11 cellular contexts compared by ENCODE assay signal in genomic region chr2:43634604-43635306, GRCh38. TPM values are rescaled to one million over a fixed set of nuclear protein-coding genes. Genes with fewer than 3 reads are reported as not detected.
A peak's percentile ranks its signal among the peaks of the same experiment; 100 is the strongest.
DNase-seq lines count a peak whose midpoint lies in the region; ATAC-seq and TF ChIP-seq lines count a peak whose summit lies in the region.
"Had no signal": no experiment of that assay in that cellular context is flagged by ENCODE, and none has a peak within 500 bp of the region (broad histone marks: within the 10 kb centered on the region; RNA-seq: fewer than 3 reads in every experiment).

No MANE protein-coding gene starts in this region.

- ATAC-seq in HG03097 (IDR thresholded peaks at IDR 0.05; ENCODE audit: low FRiP score, unreplicated experiment) (no peak), GM19455 (IDR thresholded peaks at IDR 0.05; ENCODE audit: unreplicated experiment) (no peak)

- no peak overlapping the region for H3K4me3 ChIP-seq in H7 (ENCODE audit: insufficient read depth, low read depth, low read length)
- H3K4me3 ChIP-seq: neural progenitor cell, upper lobe of left lung had no signal

- H3K4me1 Mint-ChIP-seq in brain (peaks cover 39% of the 10 kb centered on the region), nephron (peaks cover 42% of the 10 kb centered on the region)

- no peaks in the 10 kb centered on the region for H3K36me3 ChIP-seq in H7 (replicated peaks; ENCODE audit: control insufficient read depth, insufficient read depth, low read length)
- H3K36me3 ChIP-seq: neural progenitor cell, upper lobe of left lung had no signal

- H3K27me3 ChIP-seq in H7 (ENCODE audit: control insufficient read depth, insufficient read depth, low read length), result peaks cover 13% of the 10 kb centered on the region

- DNase-seq in DMS53 treated with DMSO at 0.1 percent for 48 hours (lab: John Stamatoyannopoulos, UW; ENCODE audit: unreplicated experiment), result peak; percentile 99
- DNase-seq in NCI-H2081 (lab: John Stamatoyannopoulos, UW), result peak; percentile 67 to 96
- no peak for DNase-seq in H7
- no peak for DNase-seq in activated gamma-delta T cell treated with Interleukin-2 at 50 U/mL for 16 hours
- DNase-seq: NCI-H524 treated with DMSO at 0.1 percent for 48 hours, upper lobe of left lung had no signal

- H3K27ac Mint-ChIP-seq in brain (peak overlapping the region in 2 of 5 experiments; percentile 64 to 80), nephron (peak overlapping the region; percentile 69 to 92 (median 90))
- H3K27ac Mint-ChIP-seq: neural progenitor cell had no signal

- H3K4me3 Mint-ChIP-seq in brain (peak overlapping the region in 3 of 5 experiments; percentile 58 to 81 (median 76)), nephron (peak overlapping the region; percentile 32 to 77 (median 62))
- H3K4me3 Mint-ChIP-seq: neural progenitor cell had no signal

- H3K9me3 Mint-ChIP-seq in brain (peaks cover 2 to 12% (median 7%) of the 10 kb centered on the region in 5 experiments), nephron (peaks cover 3% of the 10 kb centered on the region)

- H3K36me3 Mint-ChIP-seq in brain, result peaks cover 6% of the 10 kb centered on the region
- no peaks in the 10 kb centered on the region for H3K36me3 Mint-ChIP-seq in nephron (ENCODE audit: low read depth)
- H3K36me3 Mint-ChIP-seq: neural progenitor cell had no signal

- TF ChIP-seq CTCF in brain (conservative IDR thresholded peaks at IDR 0.05) (no peak), nephron (IDR thresholded peaks at IDR 0.05; ENCODE audit: unreplicated experiment in 3 of 3) (no peak)

- H3K27me3 Mint-ChIP-seq in brain, result peaks cover 48% of the 10 kb centered on the region
- H3K27me3 Mint-ChIP-seq in nephron (ENCODE audit: low read depth), result peaks cover 6% of the 10 kb centered on the region

RNA-seq across cellular contexts. Expression of gene PLEKHH2, which starts 2.3 kb away (rescaled TPM):
- polyA plus RNA-seq in brain (ENCODE audit: insufficient read depth, low read depth, low replicate concordance), result 1.0 TPM
- total RNA-seq in H7 (2014; rRNA removed; shearing (Covaris generic)), result 1.4 and 2.1 TPM in 2 replicates

RNA-seq across cellular contexts. Expression of gene THADA, which starts 38.9 kb away (rescaled TPM):
- polyA plus RNA-seq in brain (ENCODE audit: insufficient read depth, low read depth, low replicate concordance), result 17.8 TPM
- 16.3 and 23.7 TPM in 2 replicates for total RNA-seq in H7 (2014; rRNA removed; shearing (Covaris generic))

RNA-seq across cellular contexts. Expression of gene C1GALT1C1L, which starts 41.5 kb away (rescaled TPM):
- not detected for polyA plus RNA-seq in brain (ENCODE audit: insufficient read depth, low read depth, low replicate concordance)
- not detected in 2 replicates for total RNA-seq in H7 (2014; rRNA removed; shearing (Covaris generic))

Comparison
In these comparisons a context has a peak if more than half of its experiments do, and no peak if none do; other contexts are left out.
1. DNase-seq: peak in DMS53 treated with DMSO at 0.1 percent for 48 hours (single experiment) and NCI-H2081 (2 of 2); none in H7 (single experiment) and activated gamma-delta T cell treated with Interleukin-2 at 50 U/mL for 16 hours (single experiment).